2 cellular contexts compared by ENCODE assay signal in genomic region chr5:83125560-83125959, GRCh38.
A peak's percentile ranks its signal among the peaks of the same experiment; 100 is the strongest.
TF ChIP-seq lines count a peak whose summit lies in the region.

No MANE protein-coding gene starts in this region.

TF ChIP-seq in HepG2, 621 proteins besides CTCF, POLR2A, EP300 and RAD21:
- no peak for TF ChIP-seq ZNF800 (CRISPR knock-in tag; IDR thresholded peaks at IDR 0.05)
- TF ChIP-seq RARA (CRISPR knock-in tag; IDR thresholded peaks at IDR 0.05), result 0 out of 2 replicates have a peak, but pooled peaks have one; percentile 24

TF ChIP-seq in HCT116, 20 proteins besides CTCF, POLR2A, EP300 and RAD21:
- TF ChIP-seq TCF7L2 (IDR thresholded peaks at IDR 0.05; ENCODE audit: borderline replicate concordance, extremely low read depth, insufficient read depth, insufficient read length), result no peak
- no peak for TF ChIP-seq ZBTB33 (IDR thresholded peaks at IDR 0.05; ENCODE audit: extremely low read depth, insufficient replicate concordance, low read length)
- TF ChIP-seq EGR1 (IDR thresholded peaks at IDR 0.05; ENCODE audit: low read depth), result no peak
- no peak for TF ChIP-seq POLR2AphosphoS5 (IDR thresholded peaks at IDR 0.05; ENCODE audit: low read depth, low read length)
- no peak for TF ChIP-seq SP1 (IDR thresholded peaks at IDR 0.05; ENCODE audit: low read depth)
- TF ChIP-seq ATF3 (IDR thresholded peaks at IDR 0.05), result no peak
- TF ChIP-seq ELF1 (IDR thresholded peaks at IDR 0.05; ENCODE audit: borderline replicate concordance, low read depth), result no peak
- TF ChIP-seq SRF (IDR thresholded peaks at IDR 0.05; ENCODE audit: low read depth), result no peak
- no peak for TF ChIP-seq ZNF274 (IDR thresholded peaks at IDR 0.05; ENCODE audit: low read depth, low read length)
- TF ChIP-seq FOSL1 (IDR thresholded peaks at IDR 0.05; ENCODE audit: low read depth), result no peak
- TF ChIP-seq EZH2 (IDR thresholded peaks at IDR 0.05), result no peak
- no peak for TF ChIP-seq ZFX (IDR thresholded peaks at IDR 0.05)
- TF ChIP-seq EZH2phosphoT487 (IDR thresholded peaks at IDR 0.05; ENCODE audit: borderline replicate concordance), result no peak
- TF ChIP-seq CEBPB (IDR thresholded peaks at IDR 0.05; ENCODE audit: low read depth), result no peak
- no peak for TF ChIP-seq YY1 (IDR thresholded peaks at IDR 0.05; ENCODE audit: extremely low read depth, insufficient replicate concordance, low read depth, low read length)
- no peak for TF ChIP-seq CBX3 (IDR thresholded peaks at IDR 0.05; ENCODE audit: low read depth)
